18 cellular contexts compared by ENCODE assay signal in the genomic region with DNA sequence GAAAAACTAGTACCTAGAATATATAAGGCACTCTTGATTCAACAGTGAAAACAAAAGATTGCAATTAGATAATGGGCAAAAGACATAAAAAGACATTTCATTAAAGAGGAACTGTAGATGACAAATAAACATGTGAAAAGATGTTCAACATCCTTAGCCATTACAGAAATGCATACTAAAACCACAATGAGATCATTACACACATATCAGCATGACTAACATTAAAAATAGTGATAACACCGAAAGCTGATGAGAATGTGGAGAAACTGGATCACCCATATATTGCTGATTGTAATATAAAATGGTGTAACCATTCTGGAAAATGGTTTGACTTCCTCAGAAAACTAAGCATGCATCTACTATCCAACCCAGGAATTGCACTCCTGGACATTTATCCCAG.
A peak's percentile ranks its signal among the peaks of the same experiment; 100 is the strongest.
DNase-seq lines count a peak whose midpoint lies in the region; ATAC-seq and TF ChIP-seq lines count a peak whose summit lies in the region.
"Had no signal": no experiment of that assay in that cellular context is flagged by ENCODE, and none has a peak within 500 bp of the region (broad histone marks: within the 10 kb centered on the region; RNA-seq: fewer than 3 reads in every experiment).

No MANE protein-coding gene starts in this region.

- dilution Hi-C loops in mammary epithelial cell (cut with HindIII; ENCODE audit: low sequenced_read_pairs): no loop called here

- TF ChIP-seq CTCF in mammary epithelial cell (conservative IDR thresholded peaks at IDR 0.05 in 1 of 2, IDR thresholded peaks at IDR 0.05 in 1 of 2; ENCODE audit: extremely low read depth in 1 of 2, insufficient read depth in 1 of 2, low read depth in 1 of 2, low read length in 2 of 2): no peak
- no peak for TF ChIP-seq CTCF in MCF 10A (IDR thresholded peaks at IDR 0.05; ENCODE audit: unreplicated experiment)
- no peak for TF ChIP-seq CTCF in choroid plexus epithelial cell (conservative IDR thresholded peaks at IDR 0.05; ENCODE audit: low read depth, low read length)
- TF ChIP-seq CTCF in transverse colon (IDR thresholded peaks at IDR 0.05): no peak

- no peak overlapping the region for H3K27ac ChIP-seq in mammary epithelial cell (ENCODE audit: insufficient read depth, low read depth, low read length)
- no peak overlapping the region for H3K27ac ChIP-seq in transverse colon
- H3K27ac ChIP-seq: 22Rv1 had no signal

- H4K20me1 ChIP-seq in mammary epithelial cell (ENCODE audit: insufficient read depth, low read length): no peaks in the 10 kb centered on the region

- no peak overlapping the region for H3K4me2 ChIP-seq in mammary epithelial cell (ENCODE audit: insufficient read depth, low read depth, low read length)
- H3K4me2 ChIP-seq: GM23338 had no signal

- H3K79me2 ChIP-seq in mammary epithelial cell (ENCODE audit: insufficient read depth, low read length): no peaks in the 10 kb centered on the region

- no peak for TF ChIP-seq EP300 in transverse colon (IDR thresholded peaks at IDR 0.05; ENCODE audit: low read depth)

- H3K36me3 Mint-ChIP-seq in MCF 10A (ENCODE audit: insufficient read depth, unreplicated experiment): no peaks in the 10 kb centered on the region

- no peaks in the 10 kb centered on the region for H3K9me3 Mint-ChIP-seq in MCF 10A (ENCODE audit: unreplicated experiment)

- H3K27ac Mint-ChIP-seq in MCF 10A (ENCODE audit: low read depth, unreplicated experiment): no peak overlapping the region
- H3K27ac Mint-ChIP-seq: B cell, GM23338 had no signal

- in situ Hi-C loops in mammary epithelial cell (cut with MboI; ENCODE audit: low sequenced_read_pairs in 2 of 2) (no loop called here), transverse colon (cut with MboI; ENCODE audit: low pct_ligation_motif_present in 1 of 4, low pct_unique_long_range_greater_than_20kb in 1 of 4, low sequenced_read_pairs in 3 of 4) (no loop called here)

- no peak for TF ChIP-seq POLR2A in transverse colon (IDR thresholded peaks at IDR 0.05)

- CTCF ChIA-PET in mammary epithelial cell (lab: Charles Lee; ENCODE audit: low non-redundant PET) (no interaction called here), MCF 10A (lab: Yijun Ruan, JAX) (no interaction called here)

- 9% methylated on average over 1 of the region's 1 CpG for WGBS in mammary epithelial cell (ENCODE audit: low coverage, missing lambda C conversion rate)
- 56 to 70% methylated on average over 1 of the region's 1 CpG for WGBS in transverse colon (ENCODE audit: low coverage in 1 of 2), 2 donors

- H3K4me1 ChIP-seq in mammary epithelial cell (ENCODE audit: insufficient read depth, low read length): no peaks in the 10 kb centered on the region
- no peaks in the 10 kb centered on the region for H3K4me1 ChIP-seq in transverse colon

- no peak overlapping the region for H2AFZ ChIP-seq in mammary epithelial cell (ENCODE audit: low read depth, low read length)
- H2AFZ ChIP-seq: GM23338 had no signal

- H3K4me1 Mint-ChIP-seq in MCF 10A (ENCODE audit: insufficient read depth, unreplicated experiment): no peaks in the 10 kb centered on the region
- H3K4me1 Mint-ChIP-seq: B cell, GM23338 had no signal

- H3K27me3 Mint-ChIP-seq in MCF 10A (ENCODE audit: insufficient read depth, unreplicated experiment): no peaks in the 10 kb centered on the region
- H3K27me3 Mint-ChIP-seq: B cell had no signal

- POLR2A ChIA-PET in MCF 10A (lab: Yijun Ruan, JAX): no interaction called here

- intact Hi-C loops in mammary epithelial cell (cut with micrococcal nuclease): no loop called here
- intact Hi-C loops in MCF 10A (cut with micrococcal nuclease): no loop called here
- intact Hi-C loops in transverse colon (cut with DNase I; ENCODE audit: low total_unique reads): no loop called here

- H3K27me3 ChIP-seq in mammary epithelial cell (ENCODE audit: insufficient read depth, low read length): no peaks in the 10 kb centered on the region
- H3K27me3 ChIP-seq in transverse colon: no peaks in the 10 kb centered on the region

- ATAC-seq in HG03469 (IDR thresholded peaks at IDR 0.05; ENCODE audit: unreplicated experiment): no peak
- ATAC-seq: GM23338, HCT116 had no signal

- DNase-seq in mammary epithelial cell: peak; percentile 59
- no peak for DNase-seq in MCF 10A (ENCODE audit: unreplicated experiment)
- DNase-seq in choroid plexus epithelial cell (ENCODE audit: low read depth): peak; percentile 47
- peak; percentile 75 for DNase-seq in iris pigment epithelial cell (ENCODE audit: low read depth)
- DNase-seq in transverse colon: no peak
- DNase-seq in NCI-H2081 treated with DMSO at 0.1 percent for 48 hours (lab: John Stamatoyannopoulos, UW): no peak
- no peak for DNase-seq in glomerular visceral epithelial cell (ENCODE audit: extremely low spot score)
- DNase-seq: GDM1, Kasumi-1, NCI-H1105, NCI-H1694, NCI-H748 treated with DMSO at 0.1 percent for 48 hours, Right ventricle myocardium superior had no signal

- H3K9ac ChIP-seq in mammary epithelial cell (ENCODE audit: insufficient read depth, low read length): no peak overlapping the region

- no TSS peak for BruUV-seq in mammary epithelial cell (replicated peaks; lab: Mats Ljungman, UMichigan)
- no TSS peak for BruUV-seq in MCF 10A (replicated peaks; lab: Mats Ljungman, UMichigan)

- H3K9me3 ChIP-seq in mammary epithelial cell (replicated peaks; ENCODE audit: insufficient read depth, low read length): no peaks in the 10 kb centered on the region
- peaks cover 0 to 3% of the 10 kb centered on the region in 2 donors for H3K9me3 ChIP-seq in transverse colon

- H3K36me3 ChIP-seq in mammary epithelial cell (ENCODE audit: insufficient read depth, low read length) (no peaks in the 10 kb centered on the region), transverse colon (no peaks in the 10 kb centered on the region)

- H3K4me3 Mint-ChIP-seq in MCF 10A (ENCODE audit: unreplicated experiment): no peak overlapping the region
- H3K4me3 Mint-ChIP-seq: B cell, GM23338 had no signal

- no peak overlapping the region for H3K4me3 ChIP-seq in mammary epithelial cell (replicated peaks in 1 of 3; ENCODE audit: insufficient read depth in 1 of 3, low read depth in 2 of 3, low read length in 3 of 3)
- H3K4me3 ChIP-seq in choroid plexus epithelial cell (ENCODE audit: low read depth, low read length): no peak overlapping the region
- H3K4me3 ChIP-seq in transverse colon: no peak overlapping the region
- H3K4me3 ChIP-seq: GM23338 had no signal

Comparison
In these comparisons a context has a peak if more than half of its experiments do, and no peak if none do; other contexts are left out.
1. DNase-seq: peak in mammary epithelial cell (single experiment), choroid plexus epithelial cell (single experiment) and iris pigment epithelial cell (single experiment); none in MCF 10A (single experiment), transverse colon (single experiment), NCI-H2081 treated with DMSO at 0.1 percent for 48 hours (single experiment) and glomerular visceral epithelial cell (single experiment).